ENCODE assay signal across 1 cellular context in genomic region chr12:116532986-116533342, GRCh38.
TF ChIP-seq lines count a peak whose summit lies in the region.

No MANE protein-coding gene starts in this region.

TF ChIP-seq in H1, 55 proteins besides CTCF, POLR2A, EP300 and RAD21 (continued from another document):
- TF ChIP-seq SIX5 (IDR thresholded peaks at IDR 0.05; ENCODE audit: low read depth, low read length) (no peak), JUN (IDR thresholded peaks at IDR 0.05; ENCODE audit: low read depth, low read length) (no peak), USF2 (IDR thresholded peaks at IDR 0.05; ENCODE audit: low read length) (no peak), CREB1 (IDR thresholded peaks at IDR 0.05) (no peak), KDM4A (IDR thresholded peaks at IDR 0.05; ENCODE audit: low read depth, low read length, severe bottlenecking) (no peak)
TF ChIP-seq in H1: peak in this region for 0.
